ENCODE assay signal across 8 cellular contexts in genomic region chrX:50579955-50580354, GRCh38.
A peak's percentile ranks its signal among the peaks of the same experiment; 100 is the strongest.
DNase-seq lines count a peak whose midpoint lies in the region; ATAC-seq and TF ChIP-seq lines count a peak whose summit lies in the region.

No MANE protein-coding gene starts in this region.

- no peak overlapping the region for H3K4me2 ChIP-seq in GM23338

- H3K27me3 Mint-ChIP-seq in GM23338 (ENCODE audit: insufficient read depth, low read depth, poor library complexity), result peaks cover 2% of the 10 kb centered on the region
- H3K27me3 Mint-ChIP-seq in activated CD4-positive, alpha-beta T cell treated with anti-CD3 and anti-CD28 coated beads, Interleukin-2, amount 10 ng/mL, durations not matched to agents 7 days and 5 days, result peaks cover 9% of the 10 kb centered on the region

- H4K20me1 ChIP-seq in GM23338 (replicated peaks; ENCODE audit: insufficient read depth), result no peaks in the 10 kb centered on the region

- peak; percentile 78 for ATAC-seq in GM23338
- ATAC-seq in gastroesophageal sphincter, result no peak
- ATAC-seq in GM21619 (IDR thresholded peaks at IDR 0.05; ENCODE audit: unreplicated experiment), result no peak

- POLR2A ChIA-PET in activated CD4-positive, alpha-beta T cell treated with anti-CD3 and anti-CD28 coated beads, Interleukin-2, amount 10 ng/mL, durations not matched to agents 7 days and 5 days (lab: Charles Lee), result no interaction called here

- no peak for TF ChIP-seq EP300 in gastroesophageal sphincter (IDR thresholded peaks at IDR 0.05)

- no peak overlapping the region for H2AFZ ChIP-seq in GM23338

- TF ChIP-seq CTCF in GM23338 (conservative IDR thresholded peaks at IDR 0.05; ENCODE audit: low read depth in 2 of 2) (peak; percentile 67 to 71), gastroesophageal sphincter (IDR thresholded peaks at IDR 0.05) (peak; percentile 11 to 57 (median 22))

- no peaks in the 10 kb centered on the region for H3K9me3 ChIP-seq in gastroesophageal sphincter

- H3K4me1 ChIP-seq in GM23338 (ENCODE audit: insufficient read depth) (peaks cover 7% of the 10 kb centered on the region; the same call in 1 of the 2 replicates), gastroesophageal sphincter (no peaks in the 10 kb centered on the region)

- H3K9me3 Mint-ChIP-seq in GM23338, result peaks cover 18% of the 10 kb centered on the region; the same call in 2 of the 3 replicates
- no peaks in the 10 kb centered on the region for H3K9me3 Mint-ChIP-seq in activated CD4-positive, alpha-beta T cell treated with anti-CD3 and anti-CD28 coated beads, Interleukin-2, amount 10 ng/mL, durations not matched to agents 7 days and 5 days

- H3K4me3 ChIP-seq in GM23338, result no peak overlapping the region
- no peak overlapping the region for H3K4me3 ChIP-seq in gastroesophageal sphincter

- no peaks in the 10 kb centered on the region for H3K9me2 ChIP-seq in GM23338 (ENCODE audit: insufficient read depth)

- no peak for TF ChIP-seq POLR2A in gastroesophageal sphincter (IDR thresholded peaks at IDR 0.05)

- DNase-seq in activated CD4-positive, CD25-positive, alpha-beta regulatory T cell treated with anti-CD3 and anti-CD28 coated beads, Interleukin-2, amount 50 U/mL, for 16 hours (ENCODE audit: low read depth, low spot score), result peak; percentile 0
- DNase-seq in activated CD4-positive, CD25-positive, alpha-beta regulatory T cell treated with anti-CD3 and anti-CD28 coated beads, Interleukin-2, amount 50 U/mL, for 72 hours, result no peak
- DNase-seq in GM23338 (ENCODE audit: low spot score), result peak; percentile 74
- DNase-seq in NCI-H2081 treated with DMSO at 0.1 percent for 48 hours (lab: John Stamatoyannopoulos, UW), result peak; percentile 13
- peak; percentile 45 for DNase-seq in activated CD4-positive, alpha-beta T cell treated with anti-CD3 and anti-CD28 coated beads, Interleukin-2, amount 10 ng/mL, durations not matched to agents 7 days and 5 days
- peak; percentile 47 for DNase-seq in retina

- H3K4me1 Mint-ChIP-seq in GM23338, result peaks cover 4% of the 10 kb centered on the region; the same call in 2 of the 3 replicates
- H3K4me1 Mint-ChIP-seq in activated CD4-positive, alpha-beta T cell treated with anti-CD3 and anti-CD28 coated beads, Interleukin-2, amount 10 ng/mL, durations not matched to agents 7 days and 5 days, result no peaks in the 10 kb centered on the region

- 0 to 8% methylated on average over 2 of the region's 2 CpGs for WGBS in gastroesophageal sphincter (ENCODE audit: low coverage in 1 of 2), 2 donors

- CTCF ChIA-PET in activated CD4-positive, alpha-beta T cell treated with anti-CD3 and anti-CD28 coated beads, Interleukin-2, amount 10 ng/mL, durations not matched to agents 7 days and 5 days (lab: Charles Lee), result no interaction called here

- H3K36me3 ChIP-seq in GM23338 (ENCODE audit: insufficient read depth) (no peaks in the 10 kb centered on the region), gastroesophageal sphincter (no peaks in the 10 kb centered on the region)

- no peak overlapping the region for H3K4me3 Mint-ChIP-seq in GM23338
- no peak overlapping the region for H3K4me3 Mint-ChIP-seq in activated CD4-positive, alpha-beta T cell treated with anti-CD3 and anti-CD28 coated beads, Interleukin-2, amount 10 ng/mL, durations not matched to agents 7 days and 5 days

- H3K27me3 ChIP-seq in GM23338 (ENCODE audit: insufficient read depth) (peaks cover 40% of the 10 kb centered on the region), gastroesophageal sphincter (no peaks in the 10 kb centered on the region)

- H3K36me3 Mint-ChIP-seq in GM23338 (ENCODE audit: low read depth), result peaks cover 19% of the 10 kb centered on the region; the same call in 2 of the 3 replicates
- H3K36me3 Mint-ChIP-seq in activated CD4-positive, alpha-beta T cell treated with anti-CD3 and anti-CD28 coated beads, Interleukin-2, amount 10 ng/mL, durations not matched to agents 7 days and 5 days (ENCODE audit: low read depth), result no peaks in the 10 kb centered on the region

- H3K79me2 ChIP-seq in GM23338 (replicated peaks; ENCODE audit: insufficient read depth), result no peaks in the 10 kb centered on the region

- H3K27ac Mint-ChIP-seq in GM23338, result no peak overlapping the region
- no peak overlapping the region for H3K27ac Mint-ChIP-seq in activated CD4-positive, alpha-beta T cell treated with anti-CD3 and anti-CD28 coated beads, Interleukin-2, amount 10 ng/mL, durations not matched to agents 7 days and 5 days

- no peaks in the 10 kb centered on the region for H3F3A ChIP-seq in GM23338 (replicated peaks; ENCODE audit: low read depth)

- no peak overlapping the region for H3K27ac ChIP-seq in GM23338 (ENCODE audit: low read depth)
- H3K27ac ChIP-seq in gastroesophageal sphincter, result no peak overlapping the region

TF ChIP-seq in GM23338, 12 proteins besides CTCF, POLR2A, EP300 and RAD21 (continues in another document):
- TF ChIP-seq ZNF331 (CRISPR knock-in tag; IDR thresholded peaks at IDR 0.05; ENCODE audit: low read depth), result no peak
- TF ChIP-seq ZNF114 (CRISPR knock-in tag; IDR thresholded peaks at IDR 0.05), result no peak
- no peak for TF ChIP-seq ZNF462 (CRISPR knock-in tag; IDR thresholded peaks at IDR 0.05)
- TF ChIP-seq, protein P1, sequence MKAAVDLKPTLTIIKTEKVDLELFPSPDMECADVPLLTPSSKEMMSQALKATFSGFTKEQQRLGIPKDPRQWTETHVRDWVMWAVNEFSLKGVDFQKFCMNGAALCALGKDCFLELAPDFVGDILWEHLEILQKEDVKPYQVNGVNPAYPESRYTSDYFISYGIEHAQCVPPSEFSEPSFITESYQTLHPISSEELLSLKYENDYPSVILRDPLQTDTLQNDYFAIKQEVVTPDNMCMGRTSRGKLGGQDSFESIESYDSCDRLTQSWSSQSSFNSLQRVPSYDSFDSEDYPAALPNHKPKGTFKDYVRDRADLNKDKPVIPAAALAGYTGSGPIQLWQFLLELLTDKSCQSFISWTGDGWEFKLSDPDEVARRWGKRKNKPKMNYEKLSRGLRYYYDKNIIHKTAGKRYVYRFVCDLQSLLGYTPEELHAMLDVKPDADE (IDR thresholded peaks at IDR 0.05), result no peak
- TF ChIP-seq CREB1 (CRISPR knock-in tag; IDR thresholded peaks at IDR 0.05; ENCODE audit: low read depth), result no peak
- no peak for TF ChIP-seq EZH2 (IDR thresholded peaks at IDR 0.05; ENCODE audit: low read depth, unreplicated experiment)
- no peak for TF ChIP-seq POLR2AphosphoS5 (IDR thresholded peaks at IDR 0.05; ENCODE audit: low read depth)
- no peak for TF ChIP-seq JUNB (IDR thresholded peaks at IDR 0.05; ENCODE audit: unreplicated experiment)
- no peak for TF ChIP-seq STAT1 (IDR thresholded peaks at IDR 0.05; ENCODE audit: unreplicated experiment)
